In the genomic region with DNA sequence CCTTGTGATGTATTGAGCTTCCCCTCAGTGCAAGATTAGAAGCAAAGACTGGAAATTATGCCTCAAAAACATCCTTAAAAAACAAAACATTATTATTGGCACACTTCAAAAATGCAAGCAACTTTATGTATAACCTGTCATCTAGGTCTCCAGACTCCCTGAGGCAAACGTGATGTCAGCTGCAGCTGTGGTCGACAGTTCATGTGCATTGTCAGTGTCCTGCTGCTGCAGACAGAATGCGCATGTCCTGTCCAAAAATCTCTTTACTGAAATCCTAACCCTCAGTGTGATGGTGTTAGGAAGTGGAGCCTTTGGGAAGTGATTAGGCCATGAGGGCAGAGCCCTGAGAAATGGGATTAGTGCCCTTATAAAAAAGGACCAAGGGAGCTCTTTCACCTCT, we compare ENCODE assay signal across 32 cellular contexts.
"Had no signal": no experiment of that assay in that cellular context is flagged by ENCODE, and none has a peak within 500 bp of the region (broad histone marks: within the 10 kb centered on the region; RNA-seq: fewer than 3 reads in every experiment).

No MANE protein-coding gene starts in this region.

- H3K27ac Mint-ChIP-seq: activated B cell treated with CpG ODN at 0.5 μM for 24 hours; activated CD4-positive, alpha-beta memory T cell treated with anti-CD3 and anti-CD28 coated beads, Interleukin-2, amount 10 ng/mL, durations not matched to agents 7 days and 5 days; activated CD4-positive, alpha-beta T cell treated with anti-CD3 and anti-CD28 coated beads, Interleukin-2, amount 10 ng/mL, durations not matched to agents 7 days and 5 days; activated CD8-positive, alpha-beta memory T cell treated with anti-CD3 and anti-CD28 coated beads, Interleukin-2, amount 10 ng/mL, durations not matched to agents 7 days and 5 days; activated CD8-positive, alpha-beta T cell treated with anti-CD3 and anti-CD28 coated beads, Interleukin-2, amount 10 ng/mL, durations not matched to agents 7 days and 5 days; activated naive CD4-positive, alpha-beta T cell treated with anti-CD3 and anti-CD28 coated beads, Interleukin-2, amount 10 ng/mL, durations not matched to agents 7 days and 5 days; activated naive CD4-positive, alpha-beta T cell treated with anti-CD3 and anti-CD28 coated beads, Interleukin-2, amount 50 U/mL, for 24 hours; activated naive CD8-positive, alpha-beta T cell; activated naive CD8-positive, alpha-beta T cell treated with anti-CD3 and anti-CD28 coated beads, Interleukin-2, amount 10 ng/mL, durations not matched to agents 7 days and 5 days; activated naive CD8-positive, alpha-beta T cell treated with anti-CD3 and anti-CD28 coated beads, Interleukin-2, amount 50 U/mL, for 24 hours; activated T-cell treated with anti-CD3 and anti-CD28 coated beads, Interleukin-2, amount 50 U/mL, for 24 hours; activated T-helper 2 cell treated with anti-CD3 and anti-CD28 coated beads, Interferon-gamma antibody, Interleukin-2, Interleukin-4, amounts not matched to agents 10 μg/mL and 5 μg/mL and 100 μg/mL, durations not matched to agents 14 hours and 24 hours and 36 hours; brain; T-helper 1 cell treated with Interleukin-12 subunit alpha and Interleukin-12 subunit beta and Interleukin-4 antibody, amounts not matched to agents 30 μg/mL and 1 μg/mL, for 36 hours; T-helper 2 cell treated with Interferon-gamma antibody and Interleukin-4, amounts not matched to agents 5 μg/mL and 100 μg/mL, for 36 hours had no signal

- FAIRE-seq: TTC549 had no signal

- H3K4me3 ChIP-seq: ascending aorta had no signal

- H3K9me3 Mint-ChIP-seq: activated B cell treated with CpG ODN at 0.5 μM for 24 hours; activated CD4-positive, alpha-beta memory T cell treated with anti-CD3 and anti-CD28 coated beads, Interleukin-2, amount 10 ng/mL, durations not matched to agents 7 days and 5 days; activated CD4-positive, alpha-beta T cell treated with anti-CD3 and anti-CD28 coated beads, Interleukin-2, amount 10 ng/mL, durations not matched to agents 7 days and 5 days; activated naive CD4-positive, alpha-beta T cell treated with anti-CD3 and anti-CD28 coated beads, Interleukin-2, amount 10 ng/mL, durations not matched to agents 7 days and 5 days; activated naive CD4-positive, alpha-beta T cell treated with anti-CD3 and anti-CD28 coated beads, Interleukin-2, amount 50 U/mL, for 24 hours; activated naive CD8-positive, alpha-beta T cell treated with anti-CD3 and anti-CD28 coated beads, Interleukin-2, amount 10 ng/mL, durations not matched to agents 7 days and 5 days; activated naive CD8-positive, alpha-beta T cell treated with anti-CD3 and anti-CD28 coated beads, Interleukin-2, amount 50 U/mL, for 24 hours; activated T-cell treated with anti-CD3 and anti-CD28 coated beads, Interleukin-2, amount 50 U/mL, for 24 hours; activated T-helper 2 cell treated with anti-CD3 and anti-CD28 coated beads, Interferon-gamma antibody, Interleukin-2, Interleukin-4, amounts not matched to agents 10 μg/mL and 5 μg/mL and 100 μg/mL, durations not matched to agents 14 hours and 24 hours and 36 hours; brain; T-helper 1 cell treated with Interleukin-12 subunit alpha and Interleukin-12 subunit beta and Interleukin-4 antibody, amounts not matched to agents 30 μg/mL and 1 μg/mL, for 36 hours; T-helper 2 cell treated with Interferon-gamma antibody and Interleukin-4, amounts not matched to agents 5 μg/mL and 100 μg/mL, for 36 hours had no signal

- H3K27me3 Mint-ChIP-seq: activated CD4-positive, alpha-beta memory T cell treated with anti-CD3 and anti-CD28 coated beads, Interleukin-2, amount 10 ng/mL, durations not matched to agents 7 days and 5 days; activated CD8-positive, alpha-beta memory T cell treated with anti-CD3 and anti-CD28 coated beads, Interleukin-2, amount 10 ng/mL, durations not matched to agents 7 days and 5 days; activated naive CD4-positive, alpha-beta T cell treated with anti-CD3 and anti-CD28 coated beads, Interleukin-2, amount 10 ng/mL, durations not matched to agents 7 days and 5 days; activated naive CD4-positive, alpha-beta T cell treated with anti-CD3 and anti-CD28 coated beads, Interleukin-2, amount 50 U/mL, for 24 hours had no signal

- DNase-seq: activated B cell treated with CpG ODN at 0.5 μM for 24 hours; activated CD4-positive, alpha-beta memory T cell treated with anti-CD3 and anti-CD28 coated beads, Interleukin-2, amount 10 ng/mL, durations not matched to agents 7 days and 5 days; activated CD4-positive, alpha-beta T cell treated with anti-CD3 and anti-CD28 coated beads for 4 hours; activated CD4-positive, alpha-beta T cell treated with anti-CD3 and anti-CD28 coated beads, Interleukin-2, amount 10 ng/mL, durations not matched to agents 7 days and 5 days; activated CD4-positive, alpha-beta T cell treated with anti-CD3 and anti-CD28 coated beads, Interleukin-2, amount 50 U/mL, for 48 hours; activated CD4-positive, CD25-positive, alpha-beta regulatory T cell treated with anti-CD3 and anti-CD28 coated beads, Interleukin-2, amount 50 U/mL, for 72 hours; activated CD8-positive, alpha-beta memory T cell treated with anti-CD3 and anti-CD28 coated beads for 24 hours; activated CD8-positive, alpha-beta memory T cell treated with anti-CD3 and anti-CD28 coated beads, Interleukin-2, amount 10 ng/mL, durations not matched to agents 7 days and 5 days; activated CD8-positive, alpha-beta memory T cell treated with anti-CD3 and anti-CD28 coated beads, Interleukin-2, amount 50 U/mL, for 48 hours; activated CD8-positive, alpha-beta T cell treated with anti-CD3 and anti-CD28 coated beads, Interleukin-2, amount 10 ng/mL, durations not matched to agents 7 days and 5 days; activated effector memory CD4-positive, alpha-beta T cell treated with Interleukin-2 at 50 U/mL for 16 hours; activated gamma-delta T cell; activated naive CD4-positive, alpha-beta T cell treated with anti-CD3 and anti-CD28 coated beads, Interleukin-2, amount 10 ng/mL, durations not matched to agents 7 days and 5 days; activated naive CD4-positive, alpha-beta T cell treated with Interleukin-2 at 50 U/mL for 16 hours; activated naive CD8-positive, alpha-beta T cell treated with anti-CD3 and anti-CD28 coated beads, Interleukin-2, amount 10 ng/mL, durations not matched to agents 7 days and 5 days; activated naive CD8-positive, alpha-beta T cell treated with anti-CD3 and anti-CD28 coated beads, Interleukin-2, amount 50 U/mL, for 24 hours; activated T-cell treated with anti-CD3 and anti-CD28 coated beads, Interleukin-2, amount 50 U/mL, for 24 hours; activated T-cell treated with anti-CD3 and anti-CD28 coated beads, Interleukin-2, amount 50 U/mL, for 48 hours; amygdala; anterior cingulate cortex; central memory CD4-positive, alpha-beta T cell; T-helper 1 cell; T-helper 2 cell; T-helper 9 cell had no signal

- H3K36me3 ChIP-seq: ascending aorta had no signal

- ATAC-seq: activated CD8-positive, alpha-beta memory T cell treated with anti-CD3 and anti-CD28 coated beads, Interleukin-2, amount 10 ng/mL, durations not matched to agents 7 days and 5 days; activated CD8-positive, alpha-beta T cell treated with anti-CD3 and anti-CD28 coated beads, Interleukin-2, amount 10 ng/mL, durations not matched to agents 7 days and 5 days; activated naive CD8-positive, alpha-beta T cell treated with anti-CD3 and anti-CD28 coated beads, Interleukin-2, amount 50 U/mL, for 24 hours had no signal

- H3K36me3 Mint-ChIP-seq: activated CD8-positive, alpha-beta memory T cell treated with anti-CD3 and anti-CD28 coated beads, Interleukin-2, amount 10 ng/mL, durations not matched to agents 7 days and 5 days; activated naive CD4-positive, alpha-beta T cell treated with anti-CD3 and anti-CD28 coated beads, Interleukin-2, amount 10 ng/mL, durations not matched to agents 7 days and 5 days; activated naive CD4-positive, alpha-beta T cell treated with anti-CD3 and anti-CD28 coated beads, Interleukin-2, amount 50 U/mL, for 24 hours; activated naive CD8-positive, alpha-beta T cell; activated naive CD8-positive, alpha-beta T cell treated with anti-CD3 and anti-CD28 coated beads, Interleukin-2, amount 10 ng/mL, durations not matched to agents 7 days and 5 days; brain had no signal

- H3K4me3 Mint-ChIP-seq: activated B cell treated with CpG ODN at 0.5 μM for 24 hours; activated CD4-positive, alpha-beta memory T cell treated with anti-CD3 and anti-CD28 coated beads, Interleukin-2, amount 10 ng/mL, durations not matched to agents 7 days and 5 days; activated CD4-positive, alpha-beta T cell treated with anti-CD3 and anti-CD28 coated beads, Interleukin-2, amount 10 ng/mL, durations not matched to agents 7 days and 5 days; activated CD8-positive, alpha-beta memory T cell treated with anti-CD3 and anti-CD28 coated beads, Interleukin-2, amount 10 ng/mL, durations not matched to agents 7 days and 5 days; activated CD8-positive, alpha-beta T cell treated with anti-CD3 and anti-CD28 coated beads, Interleukin-2, amount 10 ng/mL, durations not matched to agents 7 days and 5 days; activated naive CD4-positive, alpha-beta T cell treated with anti-CD3 and anti-CD28 coated beads, Interleukin-2, amount 10 ng/mL, durations not matched to agents 7 days and 5 days; activated naive CD4-positive, alpha-beta T cell treated with anti-CD3 and anti-CD28 coated beads, Interleukin-2, amount 50 U/mL, for 24 hours; activated naive CD8-positive, alpha-beta T cell; activated naive CD8-positive, alpha-beta T cell treated with anti-CD3 and anti-CD28 coated beads, Interleukin-2, amount 10 ng/mL, durations not matched to agents 7 days and 5 days; activated naive CD8-positive, alpha-beta T cell treated with anti-CD3 and anti-CD28 coated beads, Interleukin-2, amount 50 U/mL, for 24 hours; activated T-cell treated with anti-CD3 and anti-CD28 coated beads, Interleukin-2, amount 50 U/mL, for 24 hours; T-helper 1 cell treated with Interleukin-12 subunit alpha and Interleukin-12 subunit beta and Interleukin-4 antibody, amounts not matched to agents 30 μg/mL and 1 μg/mL, for 36 hours; T-helper 2 cell treated with Interferon-gamma antibody and Interleukin-4, amounts not matched to agents 5 μg/mL and 100 μg/mL, for 36 hours had no signal

- H3K4me1 Mint-ChIP-seq: activated B cell treated with CpG ODN at 0.5 μM for 24 hours; activated CD4-positive, alpha-beta memory T cell treated with anti-CD3 and anti-CD28 coated beads, Interleukin-2, amount 10 ng/mL, durations not matched to agents 7 days and 5 days; activated CD4-positive, alpha-beta T cell treated with anti-CD3 and anti-CD28 coated beads, Interleukin-2, amount 10 ng/mL, durations not matched to agents 7 days and 5 days; activated CD8-positive, alpha-beta memory T cell treated with anti-CD3 and anti-CD28 coated beads, Interleukin-2, amount 10 ng/mL, durations not matched to agents 7 days and 5 days; activated naive CD4-positive, alpha-beta T cell treated with anti-CD3 and anti-CD28 coated beads, Interleukin-2, amount 10 ng/mL, durations not matched to agents 7 days and 5 days; activated naive CD4-positive, alpha-beta T cell treated with anti-CD3 and anti-CD28 coated beads, Interleukin-2, amount 50 U/mL, for 24 hours; activated naive CD8-positive, alpha-beta T cell treated with anti-CD3 and anti-CD28 coated beads, Interleukin-2, amount 10 ng/mL, durations not matched to agents 7 days and 5 days; activated naive CD8-positive, alpha-beta T cell treated with anti-CD3 and anti-CD28 coated beads, Interleukin-2, amount 50 U/mL, for 24 hours; brain had no signal

- H3K27me3 ChIP-seq: ascending aorta had no signal
